ENCODE assay signal across 8 cellular contexts in the genomic region with DNA sequence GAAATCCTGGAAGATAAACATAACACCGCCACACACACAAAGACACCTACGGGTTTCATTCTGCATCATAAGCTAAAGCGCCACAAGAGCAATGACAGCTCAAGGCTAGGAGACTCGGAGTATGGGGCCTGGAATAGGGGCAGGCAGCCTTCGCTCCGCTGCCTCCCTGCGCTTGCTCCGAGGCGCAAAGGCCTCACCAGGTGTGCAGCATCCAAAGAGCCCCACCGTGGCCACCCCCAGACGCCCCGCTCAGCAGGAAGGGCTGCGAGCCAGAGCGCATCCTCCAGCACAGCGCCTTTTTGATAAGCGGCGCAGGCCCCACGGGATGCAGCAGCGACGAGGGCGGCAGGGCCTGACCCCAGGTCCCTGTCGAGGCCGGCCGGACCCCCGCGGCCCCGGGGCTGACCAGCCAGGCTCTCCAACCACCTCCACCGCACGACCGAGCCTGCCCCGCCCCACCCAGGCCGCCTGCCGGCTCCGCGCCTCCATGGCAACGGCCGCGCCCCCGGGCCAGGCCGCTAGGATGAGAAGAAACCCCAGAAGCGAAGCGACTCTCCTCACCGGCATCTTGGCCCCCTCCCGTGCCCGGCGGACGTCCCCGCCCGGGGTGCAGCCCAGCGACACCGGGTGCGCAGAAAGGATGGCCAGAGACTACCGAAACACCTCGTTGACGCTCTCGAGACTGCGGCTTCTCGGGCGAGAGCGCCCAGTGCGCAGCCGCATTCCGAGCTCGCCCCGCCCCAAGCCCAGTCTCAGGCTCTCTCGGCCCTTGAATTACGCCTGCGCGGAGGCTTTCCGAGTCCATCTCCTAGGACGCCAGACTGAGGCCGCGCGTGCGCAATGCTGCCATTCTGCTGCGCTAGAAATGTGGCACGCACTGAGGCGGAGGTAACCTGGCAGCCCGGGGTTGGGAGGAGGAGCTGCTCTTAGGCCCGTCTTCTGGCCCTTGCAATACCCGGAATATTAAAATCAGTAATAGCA. TPM values are rescaled to one million over a fixed set of nuclear protein-coding genes. Genes with fewer than 3 reads are reported as not detected.
DNase-seq lines count a peak whose midpoint lies in the region; TF ChIP-seq lines count a peak whose summit lies in the region.

TSS of gene KIF3A (minus strand) at position 694 of the 981 bp plus-strand sequence. CDS start at position 567, 127 bp downstream.

- H3K4me1 Mint-ChIP-seq in activated naive CD4-positive, alpha-beta T cell treated with anti-CD3 and anti-CD28 coated beads for 36 hours (ENCODE audit: low read depth), result peaks cover 27% of the 10 kb centered on the region

- H3K4me3 Mint-ChIP-seq in activated naive CD4-positive, alpha-beta T cell treated with anti-CD3 and anti-CD28 coated beads for 36 hours, result peak within 1 kb of the TSS; percentile 84

- CTCF ChIA-PET in activated naive CD4-positive, alpha-beta T cell treated with anti-CD3 and anti-CD28 coated beads for 36 hours (lab: Charles Lee), result interaction anchor here (0.5 to 2.9 kb wide), 10 partner anchors 9 to 236 kb away, joined by 3 to 30 read pairs (median 3); partner anchors contain the start of gene CCNI2

- peak within 1 kb of the TSS; percentile 46 for H3K27ac ChIP-seq in suprapubic skin

- no peaks in the 10 kb centered on the region for H3K36me3 ChIP-seq in suprapubic skin

- peaks cover 1% of the 10 kb centered on the region for H3K27me3 ChIP-seq in suprapubic skin

- no peaks in the 10 kb centered on the region for H3K36me3 Mint-ChIP-seq in activated naive CD4-positive, alpha-beta T cell treated with anti-CD3 and anti-CD28 coated beads for 36 hours (ENCODE audit: low read depth)

- no peak for TF ChIP-seq POLR2A in suprapubic skin (IDR thresholded peaks at IDR 0.05)

- H3K4me3 ChIP-seq in HFF-Myc (replicated peaks; ENCODE audit: low read depth, low read length) (peak within 1 kb of the TSS; percentile 79), suprapubic skin (peak within 1 kb of the TSS; percentile 90)

- H3K27ac Mint-ChIP-seq in activated naive CD4-positive, alpha-beta T cell treated with anti-CD3 and anti-CD28 coated beads for 36 hours, result peak within 1 kb of the TSS; percentile 50

- H3K9me3 Mint-ChIP-seq in activated naive CD4-positive, alpha-beta T cell treated with anti-CD3 and anti-CD28 coated beads for 36 hours, result no peaks in the 10 kb centered on the region

- no peak for TF ChIP-seq EP300 in suprapubic skin (IDR thresholded peaks at IDR 0.05)

- DNase-seq in GM04504 (ENCODE audit: low read depth) (peak; percentile 90), HFF-Myc (ENCODE audit: extremely low read depth, low read depth) (peak; percentile 90), NAMALWA (ENCODE audit: low spot score) (peak; percentile 99), SK-N-DZ (ENCODE audit: low spot score) (peak; percentile 98), germinal center (ENCODE audit: low spot score) (peak; percentile 100), non-pigmented ciliary epithelial cell (ENCODE audit: low read depth) (peak; percentile 79), suprapubic skin (ENCODE audit: low spot score in 2 of 2) (peak; percentile 96 to 97)
- DNase-seq in activated naive CD4-positive, alpha-beta T cell treated with anti-CD3 and anti-CD28 coated beads for 36 hours, result peak; percentile 99

- peaks cover 16% of the 10 kb centered on the region for H3K4me1 ChIP-seq in suprapubic skin

- TF ChIP-seq CTCF in HFF-Myc (IDR thresholded peaks at IDR 0.05; ENCODE audit: low read depth, low read length, missing control alignments) (no peak), suprapubic skin (IDR thresholded peaks at IDR 0.05) (peak; percentile 17 to 36)

- intact Hi-C loops in activated naive CD4-positive, alpha-beta T cell treated with anti-CD3 and anti-CD28 coated beads for 36 hours (cut with micrococcal nuclease), result loop anchor here (1.0 to 5.0 kb wide), 12 partner anchors 10 to 440 kb away; partner anchors contain the start of genes CCNI2, GDF9, HSPA4 and RAD50

- under 1% methylated on average over 26 of the region's 81 CpGs for WGBS in suprapubic skin

- no peaks in the 10 kb centered on the region for H3K9me3 ChIP-seq in suprapubic skin

- H3K27me3 Mint-ChIP-seq in activated naive CD4-positive, alpha-beta T cell treated with anti-CD3 and anti-CD28 coated beads for 36 hours (ENCODE audit: low read depth), result no peaks in the 10 kb centered on the region

RNA-seq across cellular contexts. Expression of gene KIF3A, which starts in this region (rescaled TPM):
- polyA plus RNA-seq in SK-N-DZ (2014; cell fraction: cytosol; rRNA removed), result 13.8 and 15.9 TPM in 2 replicates
- 14.9 and 18.4 TPM in 2 replicates for polyA plus RNA-seq in SK-N-DZ (2014; cell fraction: nucleus; rRNA removed)
- 1 to 10 TPM; 5.0 to 6.1 TPM for total RNA-seq in activated naive CD4-positive, alpha-beta T cell treated with anti-CD3 and anti-CD28 coated beads for 36 hours
- total RNA-seq in suprapubic skin, result 10 to 100 TPM in 1 of 4 donors, 1 to 10 TPM in 3; 2.6 to 15.0 (median 6.3) TPM

Comparison
In these comparisons a context has a peak if more than half of its experiments do, and no peak if none do; other contexts are left out.
1. Peak in every context shown above with its lines: DNase-seq, H3K4me3 ChIP-seq and H3K27ac ChIP-seq.